In genomic region chr15:81317642-81318017, GRCh38 we compare ENCODE assay signal across 17 cellular contexts. TPM values are rescaled to one million over a fixed set of nuclear protein-coding genes. Genes with fewer than 3 reads are reported as not detected.
DNase-seq lines count a peak whose midpoint lies in the region; ATAC-seq and TF ChIP-seq lines count a peak whose summit lies in the region.
"Had no signal": no experiment of that assay in that cellular context is flagged by ENCODE, and none has a peak within 500 bp of the region (broad histone marks: within the 10 kb centered on the region; RNA-seq: fewer than 3 reads in every experiment).

No MANE protein-coding gene starts in this region.

- POLR2A ChIA-PET in activated B cell treated with CpG ODN at 0.5 μM for 24 hours (lab: Charles Lee): interaction anchor here (1.4 to 1.9 kb wide), 2 partner anchors 15 to 24 kb away, joined by 6 to 10 read pairs; no protein-coding TSS in a partner anchor
- POLR2A ChIA-PET in naive thymus-derived CD8-positive, alpha-beta T cell (lab: Charles Lee): interaction anchor here (0.7 to 3.3 kb wide), 5 partner anchors 10 to 23 kb away, joined by 3 to 23 read pairs (median 5); no protein-coding TSS in a partner anchor
- POLR2A ChIA-PET in activated CD4-positive, alpha-beta memory T cell treated with anti-CD3 and anti-CD28 coated beads for 36 hours (lab: Charles Lee): no interaction called here
- POLR2A ChIA-PET in GM10248 (lab: Yijun Ruan, JAX): no interaction called here

- H4K20me1 ChIP-seq in KMS-11 (ENCODE audit: insufficient read depth): no peaks in the 10 kb centered on the region
- H4K20me1 ChIP-seq: BLaER1 treated with 17β-estradiol and CSF1 and Interleukin-3, amounts not matched to agents 10 nM and 100 nM had no signal

- ATAC-seq in activated B cell treated with CpG ODN at 0.5 μM for 24 hours (ENCODE audit: low read depth): no peak
- ATAC-seq in naive thymus-derived CD8-positive, alpha-beta T cell: no peak

- H3K4me1 Mint-ChIP-seq in activated B cell treated with CpG ODN at 0.5 μM for 24 hours: peaks cover 81% of the 10 kb centered on the region
- H3K4me1 Mint-ChIP-seq in naive thymus-derived CD8-positive, alpha-beta T cell: peaks cover 29 to 78% (median 74%) of the 10 kb centered on the region in 4 donors
- H3K4me1 Mint-ChIP-seq in activated CD4-positive, alpha-beta memory T cell treated with anti-CD3 and anti-CD28 coated beads for 36 hours (ENCODE audit: low read depth): peaks cover 34% of the 10 kb centered on the region

- peak overlapping the region; percentile 51 for H3K4me2 ChIP-seq in KMS-11
- H3K4me2 ChIP-seq: BLaER1 treated with 17β-estradiol and CSF1 and Interleukin-3, amounts not matched to agents 10 nM and 100 nM had no signal

- no peak overlapping the region for H2AFZ ChIP-seq in KMS-11 (ENCODE audit: low read depth)

- no peaks in the 10 kb centered on the region for H3K27me3 Mint-ChIP-seq in activated B cell treated with CpG ODN at 0.5 μM for 24 hours
- H3K27me3 Mint-ChIP-seq in naive thymus-derived CD8-positive, alpha-beta T cell: no peaks in the 10 kb centered on the region
- H3K27me3 Mint-ChIP-seq in activated CD4-positive, alpha-beta memory T cell treated with anti-CD3 and anti-CD28 coated beads for 36 hours: no peaks in the 10 kb centered on the region

- H3K27me3 ChIP-seq in KMS-11 (ENCODE audit: insufficient read depth, low read depth): no peaks in the 10 kb centered on the region
- H3K27me3 ChIP-seq: BLaER1 treated with 17β-estradiol and CSF1 and Interleukin-3, amounts not matched to agents 10 nM and 100 nM; SJSA1 had no signal

- no peaks in the 10 kb centered on the region for H3K36me3 ChIP-seq in KMS-11 (ENCODE audit: insufficient read depth)

- H3K27ac ChIP-seq in KMS-11: peak overlapping the region; percentile 28; the same call in 1 of the 2 replicates
- H3K27ac ChIP-seq: 22Rv1; BLaER1 treated with 17β-estradiol and CSF1 and Interleukin-3, amounts not matched to agents 10 nM and 100 nM; SJSA1 had no signal

- H3K79me2 ChIP-seq in KMS-11 (ENCODE audit: insufficient read depth, low read depth): no peaks in the 10 kb centered on the region

- peak overlapping the region; percentile 82 for H3K27ac Mint-ChIP-seq in activated B cell treated with CpG ODN at 0.5 μM for 24 hours
- H3K27ac Mint-ChIP-seq in naive thymus-derived CD8-positive, alpha-beta T cell: peak overlapping the region; percentile 35 to 99 (median 88)
- no peak overlapping the region for H3K27ac Mint-ChIP-seq in activated CD4-positive, alpha-beta memory T cell treated with anti-CD3 and anti-CD28 coated beads for 36 hours

- intact Hi-C loops in activated B cell treated with CpG ODN at 0.5 μM for 24 hours (cut with micrococcal nuclease): no loop called here
- intact Hi-C loops in activated CD4-positive, alpha-beta memory T cell treated with anti-CD3 and anti-CD28 coated beads for 36 hours (cut with micrococcal nuclease): no loop called here

- peak; percentile 0 for DNase-seq in activated T-cell treated with anti-CD3 and anti-CD28 coated beads, Interleukin-2, amount 50 U/mL, for 1 hour
- no peak for DNase-seq in activated T-cell treated with anti-CD3 and anti-CD28 coated beads, Interleukin-2, amount 50 U/mL, for 48 hours
- no peak for DNase-seq in activated B cell treated with CpG ODN at 0.5 μM for 24 hours
- no peak for DNase-seq in naive thymus-derived CD8-positive, alpha-beta T cell
- DNase-seq in activated CD4-positive, alpha-beta memory T cell treated with anti-CD3 and anti-CD28 coated beads for 36 hours: no peak
- DNase-seq in GM10248 (ENCODE audit: extremely low spot score): no peak
- no peak for DNase-seq in NCI-H526 (lab: John Stamatoyannopoulos, UW)
- DNase-seq: Calu3, DMS79 treated with DMSO at 0.1 percent for 48 hours, Kasumi-1, NCI-H1930, NCI-H2171 treated with DMSO at 0.1 percent for 48 hours, NCI-H82 had no signal

- peaks cover 58% of the 10 kb centered on the region for H3K36me3 Mint-ChIP-seq in activated B cell treated with CpG ODN at 0.5 μM for 24 hours (ENCODE audit: low read depth)
- H3K36me3 Mint-ChIP-seq in naive thymus-derived CD8-positive, alpha-beta T cell: peaks cover 0 to 64% (median 9%) of the 10 kb centered on the region in 3 donors
- peaks cover 25% of the 10 kb centered on the region for H3K36me3 Mint-ChIP-seq in activated CD4-positive, alpha-beta memory T cell treated with anti-CD3 and anti-CD28 coated beads for 36 hours

- peak overlapping the region; percentile 36 for H3K4me3 Mint-ChIP-seq in activated B cell treated with CpG ODN at 0.5 μM for 24 hours
- H3K4me3 Mint-ChIP-seq in naive thymus-derived CD8-positive, alpha-beta T cell: no peak overlapping the region
- no peak overlapping the region for H3K4me3 Mint-ChIP-seq in activated CD4-positive, alpha-beta memory T cell treated with anti-CD3 and anti-CD28 coated beads for 36 hours

- CTCF ChIA-PET in activated B cell treated with CpG ODN at 0.5 μM for 24 hours (lab: Charles Lee) (interaction anchor here (1.1 kb wide), 1 partner anchor 42 kb away, joined by 3 read pairs; no protein-coding TSS in a partner anchor), GM10248 (lab: Yijun Ruan, JAX) (interaction anchor here (0.9 to 1.3 kb wide), 3 partner anchors 16 to 52 kb away, joined by 3 to 5 read pairs (median 3); no protein-coding TSS in a partner anchor)
- CTCF ChIA-PET in activated CD4-positive, alpha-beta memory T cell treated with anti-CD3 and anti-CD28 coated beads for 36 hours (lab: Charles Lee): no interaction called here

- no peak for TF ChIP-seq CTCF in KMS-11 (conservative IDR thresholded peaks at IDR 0.05; ENCODE audit: low read depth, low read length)
- no peak for TF ChIP-seq CTCF in activated B cell treated with CpG ODN at 0.5 μM for 24 hours (IDR thresholded peaks at IDR 0.05)
- TF ChIP-seq CTCF in GM10248 (IDR thresholded peaks at IDR 0.05; ENCODE audit: control extremely low read depth, extremely low read depth, low read depth, missing control alignments): no peak

- H3K9me3 Mint-ChIP-seq in activated B cell treated with CpG ODN at 0.5 μM for 24 hours: no peaks in the 10 kb centered on the region
- no peaks in the 10 kb centered on the region for H3K9me3 Mint-ChIP-seq in naive thymus-derived CD8-positive, alpha-beta T cell
- no peaks in the 10 kb centered on the region for H3K9me3 Mint-ChIP-seq in activated CD4-positive, alpha-beta memory T cell treated with anti-CD3 and anti-CD28 coated beads for 36 hours

- H3K4me3 ChIP-seq in KMS-11 (IDR thresholded peaks at IDR 0.05; ENCODE audit: insufficient read depth, low read depth, low read length): no peak overlapping the region
- H3K4me3 ChIP-seq: BLaER1 treated with 17β-estradiol and CSF1 and Interleukin-3, amounts not matched to agents 10 nM and 100 nM; SJSA1 had no signal

- H3K9ac ChIP-seq in KMS-11: no peak overlapping the region
- H3K9ac ChIP-seq: BLaER1 treated with 17β-estradiol and CSF1 and Interleukin-3, amounts not matched to agents 10 nM and 100 nM had no signal

- H3K4me1 ChIP-seq in KMS-11 (ENCODE audit: low read depth, poor library complexity, severe bottlenecking): peaks cover 22% of the 10 kb centered on the region

RNA-seq across cellular contexts. Expression of gene STARD5, which starts 6.3 kb away (rescaled TPM):
- total RNA-seq in activated B cell treated with CpG ODN at 0.5 μM for 24 hours: 10.5 and 14.3 TPM in 2 replicates
- 10 to 100 TPM; 10.8 to 12.8 TPM for total RNA-seq in naive thymus-derived CD8-positive, alpha-beta T cell
- 1 to 10 TPM; 3.8 to 6.9 (median 4.5) TPM for polyA plus RNA-seq in naive thymus-derived CD8-positive, alpha-beta T cell
- total RNA-seq in activated CD4-positive, alpha-beta memory T cell treated with anti-CD3 and anti-CD28 coated beads for 36 hours: 1 to 10 TPM; 7.3 to 9.1 TPM

RNA-seq across cellular contexts. Expression of gene TMC3, which starts 56.4 kb away (rescaled TPM):
- not detected in 2 replicates for total RNA-seq in activated B cell treated with CpG ODN at 0.5 μM for 24 hours
- total RNA-seq in naive thymus-derived CD8-positive, alpha-beta T cell: not detected
- polyA plus RNA-seq in naive thymus-derived CD8-positive, alpha-beta T cell: under 1 TPM in 1 of 3 donors, not detected in 2; 0.05 TPM
- not detected for total RNA-seq in activated CD4-positive, alpha-beta memory T cell treated with anti-CD3 and anti-CD28 coated beads for 36 hours
- total RNA-seq: Calu3 had no signal

Comparison
In these comparisons a context has a peak if more than half of its experiments do, and no peak if none do; other contexts are left out.
1. POLR2A ChIA-PET loops: an anchor here in activated B cell treated with CpG ODN at 0.5 μM for 24 hours (1.4 to 1.9 kb wide) and naive thymus-derived CD8-positive, alpha-beta T cell (0.7 to 3.3 kb wide); none called in activated CD4-positive, alpha-beta memory T cell treated with anti-CD3 and anti-CD28 coated beads for 36 hours and GM10248.